1 cellular context compared by ENCODE assay signal in the genomic region with DNA sequence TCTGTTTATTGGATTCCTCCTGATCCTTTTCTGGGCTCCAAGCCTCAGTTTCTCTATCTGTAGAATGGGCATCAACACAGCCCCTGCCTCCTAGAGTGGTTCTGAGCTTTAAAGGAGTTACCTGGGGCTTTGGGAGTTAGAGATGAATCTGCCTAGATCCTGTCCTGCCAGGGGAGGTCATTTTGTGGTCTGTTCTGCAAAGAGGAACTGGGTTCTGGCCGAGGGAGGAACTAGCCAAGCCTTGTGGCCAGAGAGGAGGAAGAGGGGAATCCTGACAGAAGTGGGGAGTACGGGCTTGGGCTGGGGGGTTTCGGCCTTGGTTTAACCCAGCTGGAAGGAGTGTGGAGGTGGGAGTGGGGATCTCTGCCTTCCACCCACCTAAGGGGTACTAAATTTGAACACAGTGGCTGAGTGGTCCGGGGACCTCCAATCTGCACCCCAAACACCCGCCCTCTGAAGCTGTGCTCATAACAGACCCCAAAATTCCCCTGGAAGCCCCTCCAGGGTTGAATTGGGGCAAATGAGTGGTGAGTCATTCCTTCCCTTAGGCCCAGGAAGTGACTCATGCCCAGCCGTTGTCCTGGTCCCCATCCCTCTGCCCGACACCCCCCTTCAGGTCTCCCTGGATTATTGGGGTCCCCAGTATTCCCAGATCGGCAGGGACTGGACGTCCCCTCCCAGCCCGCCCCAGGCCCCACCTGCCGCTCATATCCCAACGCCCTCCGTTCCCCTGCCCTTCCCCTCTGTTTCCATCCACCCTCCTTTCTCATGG.
TF ChIP-seq lines count a peak whose summit lies in the region.

No MANE protein-coding gene starts in this region.

TF ChIP-seq in HepG2, 621 proteins besides CTCF, POLR2A, EP300 and RAD21:
- no peak for TF ChIP-seq ZNF33B (CRISPR knock-in tag; IDR thresholded peaks at IDR 0.05)
- TF ChIP-seq FOSL2 (CRISPR knock-in tag; IDR thresholded peaks at IDR 0.05): peak; percentile 77
- peak; percentile 86 for TF ChIP-seq ZNF629 (CRISPR knock-in tag; conservative IDR thresholded peaks at IDR 0.05)
- peak; percentile 25; the same call in 1 of the 2 replicates for TF ChIP-seq ETV5 (CRISPR knock-in tag; IDR thresholded peaks at IDR 0.05; ENCODE audit: borderline replicate concordance)
- TF ChIP-seq KDM5B (CRISPR knock-in tag; IDR thresholded peaks at IDR 0.05; ENCODE audit: borderline replicate concordance): no peak
